Comparison of ENCODE assay signal across 28 cellular contexts in the genomic region with DNA sequence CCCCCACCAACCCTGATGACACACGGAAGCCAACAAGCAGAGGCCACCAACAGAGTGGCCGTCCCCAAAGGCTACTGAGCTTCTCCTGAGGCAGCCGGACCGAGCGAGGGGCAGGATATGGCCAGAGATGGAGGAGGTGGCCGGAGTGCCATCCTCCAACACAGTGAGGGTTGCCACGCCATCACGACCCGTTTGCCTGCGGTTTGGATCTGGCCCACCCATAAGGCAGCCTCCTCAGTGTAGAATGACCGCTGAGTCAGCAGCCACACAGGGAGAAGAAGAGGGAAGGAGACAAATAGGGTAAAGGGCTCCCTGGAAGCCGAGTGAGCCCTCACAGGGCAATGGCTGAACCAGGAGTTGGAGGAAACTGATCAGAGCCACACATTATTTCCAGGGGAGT. TPM values are rescaled to one million over a fixed set of nuclear protein-coding genes. Genes with fewer than 3 reads are reported as not detected.
"Had no signal": no experiment of that assay in that cellular context is flagged by ENCODE, and none has a peak within 500 bp of the region (broad histone marks: within the 10 kb centered on the region; RNA-seq: fewer than 3 reads in every experiment).

No MANE protein-coding gene starts in this region.

- H3K4me1 ChIP-seq: ascending aorta had no signal

- H3K9me3 ChIP-seq: ascending aorta, MG63, SK-N-SH had no signal

- H3K4me2 ChIP-seq: SK-N-SH had no signal

- H3K9me3 Mint-ChIP-seq: activated naive CD4-positive, alpha-beta T cell treated with anti-CD3 and anti-CD28 coated beads, Interleukin-2, amount 50 U/mL, for 72 hours; activated naive CD8-positive, alpha-beta T cell treated with anti-CD3 and anti-CD28 coated beads, Interleukin-2, amount 50 U/mL, for 24 hours; activated T-helper 17 cell treated with anti-CD3 and anti-CD28 coated beads, Interleukin-2, amount 50 U/mL, for 72 hours; central memory CD8-positive, alpha-beta T cell had no signal

- H3K9ac ChIP-seq: SK-N-SH had no signal

- DNase-seq: activated CD4-positive, alpha-beta T cell treated with anti-CD3 and anti-CD28 coated beads for 4 hours; activated CD4-positive, alpha-beta T cell treated with anti-CD3 and anti-CD28 coated beads, Interleukin-2, amount 50 U/mL, for 4 hours; activated CD8-positive, alpha-beta memory T cell treated with anti-CD3 and anti-CD28 coated beads, Interleukin-2, amount 10 ng/mL, durations not matched to agents 7 days and 5 days; activated naive CD4-positive, alpha-beta T cell; activated naive CD8-positive, alpha-beta T cell treated with anti-CD3 and anti-CD28 coated beads, Interleukin-2, amount 50 U/mL, for 24 hours; activated T-cell treated with anti-CD3 and anti-CD28 coated beads, Interleukin-2, amount 50 U/mL, for 48 hours; amniotic stem cell; MG63; MV-4-11; NCI-H1092 treated with DMSO at 0.1 percent for 48 hours; NCI-H1436; NCI-H1694 treated with DMSO at 0.1 percent for 48 hours; NCI-H2029 treated with DMSO at 0.1 percent for 48 hours; NCI-H510A treated with DMSO at 0.1 percent for 48 hours; NCI-H69; NK-92 treated with Interleukin-12 subunit alpha and Interleukin-12 subunit beta, amount 100 ng/mL, for 24 hours; OCI-M1; RPMI8226; SK-N-SH; T-helper 1 cell; WERI-Rb-1 had no signal

- H3K27ac Mint-ChIP-seq: activated CD8-positive, alpha-beta memory T cell treated with anti-CD3 and anti-CD28 coated beads, Interleukin-2, amount 10 ng/mL, durations not matched to agents 7 days and 5 days; activated naive CD8-positive, alpha-beta T cell treated with anti-CD3 and anti-CD28 coated beads, Interleukin-2, amount 50 U/mL, for 24 hours; activated T-helper 17 cell treated with anti-CD3 and anti-CD28 coated beads, Interleukin-2, amount 50 U/mL, for 72 hours; brain had no signal

- H3K36me3 Mint-ChIP-seq: activated CD8-positive, alpha-beta memory T cell treated with anti-CD3 and anti-CD28 coated beads, Interleukin-2, amount 10 ng/mL, durations not matched to agents 7 days and 5 days; activated naive CD4-positive, alpha-beta T cell treated with anti-CD3 and anti-CD28 coated beads, Interleukin-2, amount 50 U/mL, for 72 hours; brain had no signal

- H3K4me1 Mint-ChIP-seq: activated CD8-positive, alpha-beta memory T cell treated with anti-CD3 and anti-CD28 coated beads, Interleukin-2, amount 10 ng/mL, durations not matched to agents 7 days and 5 days; activated T-helper 17 cell treated with anti-CD3 and anti-CD28 coated beads, Interleukin-2, amount 50 U/mL, for 72 hours; central memory CD8-positive, alpha-beta T cell had no signal

- H3K36me3 ChIP-seq: ascending aorta, MG63, WERI-Rb-1 had no signal

- H3K27ac ChIP-seq: ascending aorta, WERI-Rb-1 had no signal

- ATAC-seq: activated CD8-positive, alpha-beta memory T cell treated with anti-CD3 and anti-CD28 coated beads, Interleukin-2, amount 10 ng/mL, durations not matched to agents 7 days and 5 days; activated naive CD4-positive, alpha-beta T cell treated with anti-CD3 and anti-CD28 coated beads, Interleukin-2, amount 50 U/mL, for 72 hours; activated naive CD8-positive, alpha-beta T cell treated with anti-CD3 and anti-CD28 coated beads, Interleukin-2, amount 50 U/mL, for 24 hours; activated T-helper 17 cell treated with anti-CD3 and anti-CD28 coated beads, Interleukin-2, amount 50 U/mL, for 72 hours; Panc1; Right ventricle myocardium inferior had no signal

- H3K4me3 Mint-ChIP-seq: activated CD8-positive, alpha-beta memory T cell treated with anti-CD3 and anti-CD28 coated beads, Interleukin-2, amount 10 ng/mL, durations not matched to agents 7 days and 5 days; activated naive CD8-positive, alpha-beta T cell treated with anti-CD3 and anti-CD28 coated beads, Interleukin-2, amount 50 U/mL, for 24 hours; activated T-helper 17 cell treated with anti-CD3 and anti-CD28 coated beads, Interleukin-2, amount 50 U/mL, for 72 hours; brain; central memory CD8-positive, alpha-beta T cell had no signal

- H3K4me3 ChIP-seq: ascending aorta, MG63 had no signal

- H3K27me3 ChIP-seq: ascending aorta, MG63 had no signal

RNA-seq across cellular contexts. Expression of a gene that starts 13.8 kb away (rescaled TPM):
- total RNA-seq: ascending aorta, Right ventricle myocardium inferior had no signal
- polyA plus RNA-seq: SK-N-SH had no signal
